ENCODE assay signal across 8 cellular contexts in genomic region chr15:65028921-65029735, GRCh38. TPM values are rescaled to one million over a fixed set of nuclear protein-coding genes. Genes with fewer than 3 reads are reported as not detected.
A peak's percentile ranks its signal among the peaks of the same experiment; 100 is the strongest.
DNase-seq lines count a peak whose midpoint lies in the region; ATAC-seq and TF ChIP-seq lines count a peak whose summit lies in the region.

Gene MTFMT (minus strand): TSS chr15:65029639. CDS start chr15:65029613, 26 bp downstream.

- peaks cover 21% of the 10 kb centered on the region for H3K36me3 Mint-ChIP-seq in activated CD4-positive, alpha-beta T cell treated with anti-CD3 and anti-CD28 coated beads, Interleukin-2, amount 10 ng/mL, durations not matched to agents 7 days and 5 days (ENCODE audit: low read depth)

- no peaks in the 10 kb centered on the region for H3K27me3 ChIP-seq in left lung

- H3K27ac ChIP-seq in left lung = peak within 1 kb of the TSS; percentile 60 to 78

- POLR2A ChIA-PET in activated CD4-positive, alpha-beta T cell treated with anti-CD3 and anti-CD28 coated beads, Interleukin-2, amount 10 ng/mL, durations not matched to agents 7 days and 5 days (lab: Charles Lee) = no interaction called here

- CTCF ChIA-PET in activated CD4-positive, alpha-beta T cell treated with anti-CD3 and anti-CD28 coated beads, Interleukin-2, amount 10 ng/mL, durations not matched to agents 7 days and 5 days (lab: Charles Lee) = no interaction called here

- no peak for TF ChIP-seq CTCF in left lung (IDR thresholded peaks at IDR 0.05)

- H3K4me1 Mint-ChIP-seq in activated CD4-positive, alpha-beta T cell treated with anti-CD3 and anti-CD28 coated beads, Interleukin-2, amount 10 ng/mL, durations not matched to agents 7 days and 5 days = peaks cover 18% of the 10 kb centered on the region

- H3K4me1 ChIP-seq in left lung = peaks cover 10 to 30% of the 10 kb centered on the region in 2 donors

- DNase-seq in A172 (ENCODE audit: low spot score) (peak; percentile 60), NCI-H524 (lab: John Stamatoyannopoulos, UW) (peak; percentile 49 to 87), cortex of kidney (lab: John Stamatoyannopoulos, UW) (peak; percentile 83), left lung (peak; percentile 93 to 98)
- DNase-seq in activated CD4-positive, alpha-beta T cell treated with anti-CD3 and anti-CD28 coated beads, Interleukin-2, amount 10 ng/mL, durations not matched to agents 7 days and 5 days = peak; percentile 94
- DNase-seq in stimulated activated CD4-positive, alpha-beta T cell treated with anti-CD3 and anti-CD28 coated beads, Interleukin-2, amount 100 ng/mL, for 24 hours = peak; percentile 97 to 99

- no peaks in the 10 kb centered on the region for H3K9me3 ChIP-seq in left lung

- H3K27me3 Mint-ChIP-seq in activated CD4-positive, alpha-beta T cell treated with anti-CD3 and anti-CD28 coated beads, Interleukin-2, amount 10 ng/mL, durations not matched to agents 7 days and 5 days = peaks cover 17% of the 10 kb centered on the region

- peaks cover 0 to 27% of the 10 kb centered on the region in 2 donors for H3K36me3 ChIP-seq in left lung

- intact Hi-C loops in left lung (cut with DNase I) = no loop called here

- H3K4me3 Mint-ChIP-seq in activated CD4-positive, alpha-beta T cell treated with anti-CD3 and anti-CD28 coated beads, Interleukin-2, amount 10 ng/mL, durations not matched to agents 7 days and 5 days = peak within 1 kb of the TSS; percentile 84

- H3K27ac Mint-ChIP-seq in activated CD4-positive, alpha-beta T cell treated with anti-CD3 and anti-CD28 coated beads, Interleukin-2, amount 10 ng/mL, durations not matched to agents 7 days and 5 days = peak within 1 kb of the TSS; percentile 83

- peak within 1 kb of the TSS; percentile 96 to 98 for H3K4me3 ChIP-seq in left lung

- ATAC-seq in GM18511 (IDR thresholded peaks at IDR 0.05; ENCODE audit: unreplicated experiment) = peak; percentile 73
- ATAC-seq in HG03095 (IDR thresholded peaks at IDR 0.05; ENCODE audit: unreplicated experiment) = peak; percentile 62
- ATAC-seq in left lung = peak; percentile 94

- H3K9me3 Mint-ChIP-seq in activated CD4-positive, alpha-beta T cell treated with anti-CD3 and anti-CD28 coated beads, Interleukin-2, amount 10 ng/mL, durations not matched to agents 7 days and 5 days = no peaks in the 10 kb centered on the region

RNA-seq across cellular contexts. Expression of gene MTFMT, which starts in this region (rescaled TPM):
- 33.4 and 47.1 TPM in 2 replicates for total RNA-seq in A172 (2014; rRNA removed; shearing (Covaris generic))
- total RNA-seq in activated CD4-positive, alpha-beta T cell treated with anti-CD3 and anti-CD28 coated beads, Interleukin-2, amount 10 ng/mL, durations not matched to agents 7 days and 5 days = 10 to 100 TPM; 13.7 to 15.9 TPM
- 10 to 100 TPM; 12.7 to 14.5 TPM for total RNA-seq in left lung

Comparison
In these comparisons a context has a peak if more than half of its experiments do, and no peak if none do; other contexts are left out.
1. Peak in every context shown above with its lines: DNase-seq, ATAC-seq, H3K4me3 ChIP-seq and H3K27ac ChIP-seq.